In genomic region chr1:119611701-119612113, GRCh38 we compare ENCODE assay signal across 9 cellular contexts. TPM values are rescaled to one million over a fixed set of nuclear protein-coding genes. Genes with fewer than 3 reads are reported as not detected.
A peak's percentile ranks its signal among the peaks of the same experiment; 100 is the strongest.
DNase-seq lines count a peak whose midpoint lies in the region; ATAC-seq and TF ChIP-seq lines count a peak whose summit lies in the region.
"Had no signal": no experiment of that assay in that cellular context is flagged by ENCODE, and none has a peak within 500 bp of the region (broad histone marks: within the 10 kb centered on the region; RNA-seq: fewer than 3 reads in every experiment).

No MANE protein-coding gene starts in this region.

- no peaks in the 10 kb centered on the region for H3F3A ChIP-seq in PC-3 (ENCODE audit: low read length, unreplicated experiment)

- no peak for TF ChIP-seq EP300 in gastroesophageal sphincter (IDR thresholded peaks at IDR 0.05)

- peak; percentile 95 for TF ChIP-seq CTCF in GM10266 (IDR thresholded peaks at IDR 0.05; ENCODE audit: control insufficient read depth, insufficient read depth, low read depth, missing control alignments)
- peak; percentile 95 for TF ChIP-seq CTCF in PC-3 (conservative IDR thresholded peaks at IDR 0.05; ENCODE audit: low read depth, low read length)
- TF ChIP-seq CTCF in gastroesophageal sphincter (IDR thresholded peaks at IDR 0.05): peak; percentile 80 to 96 (median 85)
- peak; percentile 86 for TF ChIP-seq CTCF in osteocyte (IDR thresholded peaks at IDR 0.05)
- TF ChIP-seq CTCF in vagina (IDR thresholded peaks at IDR 0.05): peak; percentile 27 to 76 (median 68)

- no peaks in the 10 kb centered on the region for H3K79me2 ChIP-seq in PC-3 (ENCODE audit: low read length)

- no peak overlapping the region for H3K4me3 Mint-ChIP-seq in activated T-helper 17 cell treated with anti-CD3 and anti-CD28 coated beads, Interleukin-2, amount 50 U/mL, for 72 hours
- no peak overlapping the region for H3K4me3 Mint-ChIP-seq in osteocyte (ENCODE audit: unreplicated experiment)
- H3K4me3 Mint-ChIP-seq: activated naive CD4-positive, alpha-beta T cell treated with anti-CD3 and anti-CD28 coated beads, Interleukin-2, amount 50 U/mL, for 24 hours had no signal

- H3K27ac ChIP-seq in PC-3 (ENCODE audit: low read length) (no peak overlapping the region), gastroesophageal sphincter (no peak overlapping the region), vagina (no peak overlapping the region)

- H3K4me3 ChIP-seq in PC-3 (ENCODE audit: low read length) (no peak overlapping the region), gastroesophageal sphincter (no peak overlapping the region), vagina (no peak overlapping the region)

- H3K36me3 ChIP-seq in PC-3 (ENCODE audit: low read depth, low read length) (no peaks in the 10 kb centered on the region), gastroesophageal sphincter (no peaks in the 10 kb centered on the region), vagina (no peaks in the 10 kb centered on the region)

- peak; percentile 56 for ATAC-seq in PC-3
- peak; percentile 52 for ATAC-seq in activated T-helper 17 cell treated with anti-CD3 and anti-CD28 coated beads, Interleukin-2, amount 50 U/mL, for 72 hours (replicated peaks)
- ATAC-seq in gastroesophageal sphincter: no peak
- ATAC-seq in HG03521 (IDR thresholded peaks at IDR 0.05; ENCODE audit: unreplicated experiment): no peak

- no peak overlapping the region for H3K27ac Mint-ChIP-seq in activated T-helper 17 cell treated with anti-CD3 and anti-CD28 coated beads, Interleukin-2, amount 50 U/mL, for 72 hours
- no peak overlapping the region for H3K27ac Mint-ChIP-seq in osteocyte (ENCODE audit: unreplicated experiment)
- H3K27ac Mint-ChIP-seq: activated naive CD4-positive, alpha-beta T cell treated with anti-CD3 and anti-CD28 coated beads, Interleukin-2, amount 50 U/mL, for 24 hours had no signal

- H3K9me3 Mint-ChIP-seq in activated T-helper 17 cell treated with anti-CD3 and anti-CD28 coated beads, Interleukin-2, amount 50 U/mL, for 72 hours: no peaks in the 10 kb centered on the region
- H3K9me3 Mint-ChIP-seq in osteocyte (ENCODE audit: unreplicated experiment): no peaks in the 10 kb centered on the region
- H3K9me3 Mint-ChIP-seq: activated naive CD4-positive, alpha-beta T cell treated with anti-CD3 and anti-CD28 coated beads, Interleukin-2, amount 50 U/mL, for 24 hours had no signal

- H3K9me3 ChIP-seq in PC-3 (ENCODE audit: low read length) (no peaks in the 10 kb centered on the region), gastroesophageal sphincter (no peaks in the 10 kb centered on the region), vagina (no peaks in the 10 kb centered on the region)

- H4K20me1 ChIP-seq in PC-3 (ENCODE audit: low read length): no peaks in the 10 kb centered on the region

- 0 to 5% methylated on average over 3 to 7 of the region's 8 CpGs for WGBS in gastroesophageal sphincter (ENCODE audit: low coverage in 1 of 2), 2 donors

- H3K9me2 ChIP-seq in PC-3 (replicated peaks; ENCODE audit: low read length): no peaks in the 10 kb centered on the region

- H3K4me1 ChIP-seq in PC-3 (ENCODE audit: insufficient read depth, low read length) (no peaks in the 10 kb centered on the region), gastroesophageal sphincter (peaks cover 0 to 8% (median 0%) of the 10 kb centered on the region in 3 donors), vagina (peaks cover 5% of the 10 kb centered on the region)

- TF ChIP-seq POLR2A in gastroesophageal sphincter (IDR thresholded peaks at IDR 0.05) (no peak), vagina (IDR thresholded peaks at IDR 0.05) (no peak)

- intact Hi-C loops in PC-3 (cut with micrococcal nuclease): loop anchor here (2.0 to 10.0 kb wide), 2 partner anchors 63 to 133 kb away; no protein-coding TSS in a partner anchor
- intact Hi-C loops in vagina (cut with DNase I): loop anchor here (2.0 kb wide), 1 partner anchor 51 kb away; no protein-coding TSS in a partner anchor

- H3K4me2 ChIP-seq in PC-3 (ENCODE audit: low read length): no peak overlapping the region

- DNase-seq in GM10266 (ENCODE audit: extremely low spot score) (peak; percentile 65), HuH-7 (ENCODE audit: low spot score) (peak; percentile 64), PC-3 (peak; percentile 93), osteocyte (ENCODE audit: extremely low spot score, unreplicated experiment) (peak; percentile 87), vagina (ENCODE audit: extremely low spot score in 2 of 2) (no peak)

- peaks cover 8% of the 10 kb centered on the region for H3K27me3 Mint-ChIP-seq in activated T-helper 17 cell treated with anti-CD3 and anti-CD28 coated beads, Interleukin-2, amount 50 U/mL, for 72 hours
- H3K27me3 Mint-ChIP-seq in osteocyte (ENCODE audit: unreplicated experiment): peaks cover 24% of the 10 kb centered on the region

- no peak overlapping the region; the same call in 1 of the 2 replicates for H2AFZ ChIP-seq in PC-3 (ENCODE audit: low read length)

- H3K9ac ChIP-seq in PC-3 (ENCODE audit: low read length): no peak overlapping the region

- H3K27me3 ChIP-seq in PC-3 (ENCODE audit: low read length) (no peaks in the 10 kb centered on the region), gastroesophageal sphincter (no peaks in the 10 kb centered on the region), vagina (no peaks in the 10 kb centered on the region)

- H3K36me3 Mint-ChIP-seq in activated T-helper 17 cell treated with anti-CD3 and anti-CD28 coated beads, Interleukin-2, amount 50 U/mL, for 72 hours (ENCODE audit: low read depth): no peaks in the 10 kb centered on the region
- no peaks in the 10 kb centered on the region for H3K36me3 Mint-ChIP-seq in osteocyte (ENCODE audit: unreplicated experiment)
- H3K36me3 Mint-ChIP-seq: activated naive CD4-positive, alpha-beta T cell treated with anti-CD3 and anti-CD28 coated beads, Interleukin-2, amount 50 U/mL, for 24 hours had no signal

- H3K4me1 Mint-ChIP-seq in activated T-helper 17 cell treated with anti-CD3 and anti-CD28 coated beads, Interleukin-2, amount 50 U/mL, for 72 hours: no peaks in the 10 kb centered on the region
- peaks cover 9% of the 10 kb centered on the region for H3K4me1 Mint-ChIP-seq in osteocyte (ENCODE audit: unreplicated experiment)
- H3K4me1 Mint-ChIP-seq: activated naive CD4-positive, alpha-beta T cell treated with anti-CD3 and anti-CD28 coated beads, Interleukin-2, amount 50 U/mL, for 24 hours had no signal

- BruUV-seq in PC-3 (replicated peaks; lab: Mats Ljungman, UMichigan): no TSS peak

- POLR2A ChIA-PET in PC-3 (lab: Charles Lee; ENCODE audit: unreplicated experiment): no interaction called here

- CTCF ChIA-PET in PC-3 (lab: Charles Lee): interaction anchor here (0.6 to 1.0 kb wide), 6 partner anchors 21 to 119 kb away, joined by 3 to 4 read pairs (median 3); no protein-coding TSS in a partner anchor

RNA-seq across cellular contexts. Expression of gene ZNF697, which starts 36.4 kb away (rescaled TPM):
- total RNA-seq in PC-3 (2014; rRNA removed) (3.9 and 5.3 TPM in 2 replicates), gastroesophageal sphincter (1 to 10 TPM; 2.6 to 5.6 (median 4.6) TPM), osteocyte (8.0 and 8.3 TPM in 2 replicates), vagina (3.7 TPM)
- total RNA-seq in activated T-helper 17 cell treated with anti-CD3 and anti-CD28 coated beads, Interleukin-2, amount 50 U/mL, for 72 hours: under 1 TPM in 1 of 2 donors, not detected in 1; 0.06 TPM

Comparison
In these comparisons a context has a peak if more than half of its experiments do, and no peak if none do; other contexts are left out.
1. DNase-seq: peak in GM10266 (single experiment), HuH-7 (single experiment), PC-3 (single experiment) and osteocyte (single experiment); none in vagina (0 of 2).
2. ATAC-seq: peak in PC-3 (single experiment) and activated T-helper 17 cell treated with anti-CD3 and anti-CD28 coated beads, Interleukin-2, amount 50 U/mL, for 72 hours (single experiment); none in gastroesophageal sphincter (single experiment) and HG03521 (single experiment).
3. Peak in every context shown above with its lines, with median percentiles within 50 percentile points of each other: CTCF ChIP-seq.